Comparison of ENCODE assay signal across 21 cellular contexts in the genomic region with DNA sequence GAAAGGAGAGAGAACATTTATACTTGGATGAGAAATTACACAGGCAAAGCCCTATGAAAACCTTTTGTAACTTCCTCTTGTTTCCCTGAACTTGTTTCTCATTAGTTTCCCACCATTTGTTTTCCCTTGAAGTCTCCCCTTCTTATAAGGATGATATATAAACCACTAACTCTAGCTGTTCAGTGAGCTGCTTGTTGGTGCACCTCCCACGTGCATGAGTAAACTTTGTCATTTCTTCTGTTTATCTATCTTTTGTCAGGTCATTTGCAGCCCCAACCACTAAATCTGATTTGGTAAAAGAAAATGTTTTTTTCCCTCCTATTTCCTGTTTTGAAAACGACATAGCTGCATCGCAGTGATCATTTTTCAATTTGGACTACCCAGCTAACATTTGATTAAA.
DNase-seq lines count a peak whose midpoint lies in the region; ATAC-seq, FAIRE-seq and TF ChIP-seq lines count a peak whose summit lies in the region.
"Had no signal": no experiment of that assay in that cellular context is flagged by ENCODE, and none has a peak within 500 bp of the region (broad histone marks: within the 10 kb centered on the region; RNA-seq: fewer than 3 reads in every experiment).

No MANE protein-coding gene starts in this region.

- intact Hi-C loops in K562 (cut with micrococcal nuclease) (no loop called here), kidney (cut with DNase I) (no loop called here)

- H2AFZ ChIP-seq in K562 (ENCODE audit: low read depth, low read length), result no peak overlapping the region

- H3K79me2 ChIP-seq in K562 (ENCODE audit: control insufficient read depth, insufficient read depth, low read length), result no peaks in the 10 kb centered on the region

- no peak for FAIRE-seq in K562 (lab: Jason Lieb, UNC)
- FAIRE-seq in kidney (lab: Jason Lieb, UNC), result no peak
- no peak for FAIRE-seq in D721Med (lab: Jason Lieb, UNC)
- FAIRE-seq: GM12891, GM18507 had no signal

- H3K9me1 ChIP-seq in K562 (ENCODE audit: control insufficient read depth, insufficient read depth, low read length), result no peaks in the 10 kb centered on the region

- no peak overlapping the region for H3K4me2 ChIP-seq in K562 (ENCODE audit: insufficient read depth, low read length)
- H3K4me2 ChIP-seq: BLaER1 had no signal

- H3K4me1 ChIP-seq in K562 (replicated peaks in 1 of 2; ENCODE audit: control insufficient read depth in 2 of 2, insufficient read depth in 2 of 2, low read length in 2 of 2), result no peaks in the 10 kb centered on the region
- H3K4me1 ChIP-seq in kidney (ENCODE audit: control insufficient read depth in 1 of 2, insufficient read depth in 1 of 2, low read depth in 1 of 2, low read length in 2 of 2), result no peaks in the 10 kb centered on the region
- H3K4me1 ChIP-seq: BLaER1 had no signal

- H4K20me1 ChIP-seq in K562 (replicated peaks; ENCODE audit: control insufficient read depth, insufficient read depth, low read length), result no peaks in the 10 kb centered on the region
- H4K20me1 ChIP-seq: BLaER1 had no signal

- H3K9ac ChIP-seq in K562 (ENCODE audit: insufficient read depth in 1 of 2, low read depth in 2 of 2, low read length in 2 of 2) (no peak overlapping the region), kidney (ENCODE audit: low read length in 2 of 2) (no peak overlapping the region)
- H3K9ac ChIP-seq: BLaER1 had no signal

- no peak overlapping the region for H3K4me3 ChIP-seq in K562
- no peak overlapping the region for H3K4me3 ChIP-seq in kidney (ENCODE audit: low read length in 2 of 2)
- H3K4me3 ChIP-seq in coronary artery, result no peak overlapping the region
- H3K4me3 ChIP-seq: BLaER1 had no signal

- no peak for ATAC-seq in K562
- ATAC-seq: CD8-positive, alpha-beta T cell; Panc1; Right ventricle myocardium inferior had no signal

- no peak for TF ChIP-seq RAD21 in K562 (CRISPR knock-in tag; conservative IDR thresholded peaks at IDR 0.05 in 1 of 2, IDR thresholded peaks at IDR 0.05 in 1 of 2)

- no peaks in the 10 kb centered on the region for H3K27me3 ChIP-seq in K562 (ENCODE audit: control insufficient read depth in 2 of 2, insufficient read depth in 2 of 2, low read length in 2 of 2)
- H3K27me3 ChIP-seq: BLaER1 had no signal

- 2% methylated on average over 3 of the region's 3 CpGs for WGBS in K562 (ENCODE audit: insufficient coverage, low coverage, missing lambda C conversion rate)

- DNase-seq in EH (ENCODE audit: low read depth) (peak; percentile 5), OCI-M1 (lab: John Stamatoyannopoulos, UW) (peak; percentile 82), K562 (ENCODE audit: extremely low read depth in 1 of 4, low spot score in 3 of 4) (peak in 2 of 4 experiments; percentile 2 to 13), left kidney (ENCODE audit: low read depth, low spot score) (peak; percentile 78), kidney (no peak), D721Med (ENCODE audit: insufficient read length, low spot score) (no peak), coronary artery (ENCODE audit: low spot score) (no peak)
- DNase-seq in activated effector memory CD4-positive, alpha-beta T cell treated with anti-CD3 and anti-CD28 coated beads, Interleukin-2, amount 50 U/mL, for 16 hours, result no peak
- DNase-seq: CD8-positive, alpha-beta T cell; DND-41; GF-D8; HCEC 1CT; NCI-H1417 treated with DMSO at 0.1 percent for 48 hours; NCI-H1930; NCI-H2171; NCI-H748 treated with DMSO at 0.1 percent for 48 hours had no signal

- no TSS peak for BruUV-seq in K562 (replicated peaks; lab: Mats Ljungman, UMichigan)

- H3K27ac ChIP-seq in K562 (ENCODE audit: extremely low read depth, low read depth, low read length) (no peak overlapping the region), kidney (ENCODE audit: low read depth in 2 of 2, low read length in 2 of 2) (no peak overlapping the region), coronary artery (no peak overlapping the region)
- H3K27ac ChIP-seq: BLaER1 had no signal

- in situ Hi-C loops in K562 (cut with MboI), result no loop called here

- CTCF ChIA-PET in K562 (lab: Yijun Ruan, JAX; ENCODE audit: low intra/inter-chr PET ratio), result no interaction called here

- POLR2A ChIA-PET in K562 (lab: Yijun Ruan, JAX), result no interaction called here

- TF ChIP-seq POLR2A in K562 (conservative IDR thresholded peaks at IDR 0.05), result no peak

- H3K9me3 ChIP-seq in K562 (replicated peaks; ENCODE audit: control insufficient read depth, insufficient read depth, low read depth, low read length) (no peaks in the 10 kb centered on the region), kidney (ENCODE audit: control insufficient read depth in 1 of 2, low read length in 2 of 2) (peaks cover 0 to 2% of the 10 kb centered on the region in 2 donors)
- H3K9me3 ChIP-seq: BLaER1 had no signal

- TF ChIP-seq CTCF in K562 (IDR thresholded peaks at IDR 0.05 in 2 of 3, conservative IDR thresholded peaks at IDR 0.05 in 1 of 3; ENCODE audit: insufficient read depth in 2 of 3, low read depth in 1 of 3, low read length in 3 of 3), result no peak
- TF ChIP-seq CTCF in kidney (IDR thresholded peaks at IDR 0.05; ENCODE audit: borderline replicate concordance, extremely low read depth, insufficient read depth), result no peak
- no peak for TF ChIP-seq CTCF in D721Med (IDR thresholded peaks at IDR 0.05; ENCODE audit: insufficient read depth, missing control alignments)
- no peak for TF ChIP-seq CTCF in coronary artery (IDR thresholded peaks at IDR 0.05)

- TF ChIP-seq EP300 in K562 (IDR thresholded peaks at IDR 0.05; ENCODE audit: low read length), result no peak

- no peaks in the 10 kb centered on the region for H3K36me3 ChIP-seq in K562 (ENCODE audit: control insufficient read depth, insufficient read depth, low read length)
- no peaks in the 10 kb centered on the region for H3K36me3 ChIP-seq in kidney (ENCODE audit: control insufficient read depth in 1 of 2, insufficient read depth in 2 of 2, low read length in 2 of 2)
- H3K36me3 ChIP-seq: BLaER1 had no signal

TF ChIP-seq in K562, 482 proteins besides CTCF, POLR2A, EP300 and RAD21:
- TF ChIP-seq SOX6 (IDR thresholded peaks at IDR 0.05), result peak; percentile 54; the same call in 1 of the 2 replicates
- TF ChIP-seq, protein P1, sequence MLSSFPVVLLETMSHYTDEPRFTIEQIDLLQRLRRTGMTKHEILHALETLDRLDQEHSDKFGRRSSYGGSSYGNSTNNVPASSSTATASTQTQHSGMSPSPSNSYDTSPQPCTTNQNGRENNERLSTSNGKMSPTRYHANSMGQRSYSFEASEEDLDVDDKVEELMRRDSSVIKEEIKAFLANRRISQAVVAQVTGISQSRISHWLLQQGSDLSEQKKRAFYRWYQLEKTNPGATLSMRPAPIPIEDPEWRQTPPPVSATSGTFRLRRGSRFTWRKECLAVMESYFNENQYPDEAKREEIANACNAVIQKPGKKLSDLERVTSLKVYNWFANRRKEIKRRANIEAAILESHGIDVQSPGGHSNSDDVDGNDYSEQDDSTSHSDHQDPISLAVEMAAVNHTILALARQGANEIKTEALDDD (IDR thresholded peaks at IDR 0.05), result peak; percentile 86
- TF ChIP-seq PHB2 (IDR thresholded peaks at IDR 0.05; ENCODE audit: low read depth), result no peak
- peak; percentile 27; the same call in 1 of the 2 replicates for TF ChIP-seq ARID1B (IDR thresholded peaks at IDR 0.05)
- TF ChIP-seq TEAD4 (IDR thresholded peaks at IDR 0.05; ENCODE audit: low read length), result peak; percentile 10; the same call in 1 of the 2 replicates
- no peak for TF ChIP-seq TEAD4 (CRISPR knock-in tag; IDR thresholded peaks at IDR 0.05; ENCODE audit: borderline replicate concordance)
- TF ChIP-seq, protein P2, sequence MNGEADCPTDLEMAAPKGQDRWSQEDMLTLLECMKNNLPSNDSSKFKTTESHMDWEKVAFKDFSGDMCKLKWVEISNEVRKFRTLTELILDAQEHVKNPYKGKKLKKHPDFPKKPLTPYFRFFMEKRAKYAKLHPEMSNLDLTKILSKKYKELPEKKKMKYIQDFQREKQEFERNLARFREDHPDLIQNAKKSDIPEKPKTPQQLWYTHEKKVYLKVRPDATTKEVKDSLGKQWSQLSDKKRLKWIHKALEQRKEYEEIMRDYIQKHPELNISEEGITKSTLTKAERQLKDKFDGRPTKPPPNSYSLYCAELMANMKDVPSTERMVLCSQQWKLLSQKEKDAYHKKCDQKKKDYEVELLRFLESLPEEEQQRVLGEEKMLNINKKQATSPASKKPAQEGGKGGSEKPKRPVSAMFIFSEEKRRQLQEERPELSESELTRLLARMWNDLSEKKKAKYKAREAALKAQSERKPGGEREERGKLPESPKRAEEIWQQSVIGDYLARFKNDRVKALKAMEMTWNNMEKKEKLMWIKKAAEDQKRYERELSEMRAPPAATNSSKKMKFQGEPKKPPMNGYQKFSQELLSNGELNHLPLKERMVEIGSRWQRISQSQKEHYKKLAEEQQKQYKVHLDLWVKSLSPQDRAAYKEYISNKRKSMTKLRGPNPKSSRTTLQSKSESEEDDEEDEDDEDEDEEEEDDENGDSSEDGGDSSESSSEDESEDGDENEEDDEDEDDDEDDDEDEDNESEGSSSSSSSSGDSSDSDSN (IDR thresholded peaks at IDR 0.05; ENCODE audit: borderline replicate concordance in 1 of 2, low read depth in 2 of 2, low read length in 2 of 2), result no peak
- TF ChIP-seq CBFA2T3 (IDR thresholded peaks at IDR 0.05), result peak; percentile 27; the same call in 1 of the 2 replicates

Comparison
In these comparisons a context has a peak if more than half of its experiments do, and no peak if none do; other contexts are left out.
1. DNase-seq: peak in EH (single experiment), OCI-M1 (single experiment) and left kidney (single experiment); none in kidney (single experiment), D721Med (single experiment), activated effector memory CD4-positive, alpha-beta T cell treated with anti-CD3 and anti-CD28 coated beads, Interleukin-2, amount 50 U/mL, for 16 hours (single experiment) and coronary artery (single experiment).